1 cellular context compared by ENCODE assay signal in genomic region chr2:98664323-98664722, GRCh38.
TF ChIP-seq lines count a peak whose summit lies in the region.

No MANE protein-coding gene starts in this region.

TF ChIP-seq in GM12878, 131 proteins besides CTCF, POLR2A, EP300 and RAD21 (continued from another document):
- no peak for TF ChIP-seq E2F8 (IDR thresholded peaks at IDR 0.05; ENCODE audit: low read depth, partially characterized antibody)
